Comparison of ENCODE assay signal across 1 cellular context in the genomic region with DNA sequence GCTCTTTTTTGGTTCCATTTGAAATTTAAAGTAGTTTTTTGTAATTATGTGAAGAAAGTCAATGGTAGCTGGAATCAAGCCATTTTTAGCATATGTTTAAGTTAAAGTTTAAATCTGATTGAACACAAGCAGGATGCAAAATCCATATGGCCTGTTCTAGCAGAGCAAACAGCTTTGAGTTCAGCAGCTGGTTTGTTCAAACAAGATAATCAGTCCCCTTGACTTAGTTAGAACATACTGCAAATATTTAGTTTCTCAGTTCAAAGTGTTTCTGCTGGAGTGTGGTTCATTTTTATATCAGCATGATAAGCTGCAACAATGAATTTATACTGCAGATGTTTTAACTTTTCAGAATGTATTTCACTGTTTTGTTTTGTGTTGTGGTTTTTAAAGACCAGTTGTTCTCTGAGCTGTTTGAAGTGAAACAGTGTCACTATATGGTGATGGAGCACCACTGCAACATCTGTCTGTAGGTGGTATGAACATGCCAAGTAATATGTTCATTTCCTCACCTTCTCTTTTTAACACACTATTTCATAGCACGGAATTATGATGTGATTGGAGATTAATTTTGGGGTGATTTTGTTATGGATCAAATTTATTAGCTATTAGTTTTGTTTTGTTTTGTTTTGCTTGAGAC.
A peak's percentile ranks its signal among the peaks of the same experiment; 100 is the strongest.
TF ChIP-seq lines count a peak whose summit lies in the region.

No MANE protein-coding gene starts in this region.

TF ChIP-seq in HepG2, 621 proteins besides CTCF, POLR2A, EP300 and RAD21 (continued from another document and continues in another):
- TF ChIP-seq ZNF17 (CRISPR knock-in tag; IDR thresholded peaks at IDR 0.05) (no peak), ZNF335 (CRISPR knock-in tag; IDR thresholded peaks at IDR 0.05) (no peak), ZNF441 (CRISPR knock-in tag; IDR thresholded peaks at IDR 0.05; ENCODE audit: borderline replicate concordance) (no peak), TCF7L2 (IDR thresholded peaks at IDR 0.05; ENCODE audit: low read depth, low read length) (peak; percentile 60; the same call in 1 of the 2 replicates), ZNF891 (CRISPR knock-in tag; IDR thresholded peaks at IDR 0.05) (no peak), KLF12 (CRISPR knock-in tag; IDR thresholded peaks at IDR 0.05; ENCODE audit: borderline replicate concordance) (no peak), ZNF749 (CRISPR knock-in tag; IDR thresholded peaks at IDR 0.05; ENCODE audit: borderline replicate concordance) (no peak), ZNF572 (CRISPR knock-in tag; IDR thresholded peaks at IDR 0.05) (no peak), ZNF343 (CRISPR knock-in tag; IDR thresholded peaks at IDR 0.05) (no peak), ZBTB7A (CRISPR knock-in tag; IDR thresholded peaks at IDR 0.05) (no peak), ATF7-NPFF (CRISPR knock-in tag; IDR thresholded peaks at IDR 0.05; ENCODE audit: low read depth) (no peak), HMG20B (CRISPR knock-in tag; conservative IDR thresholded peaks at IDR 0.05) (0 out of 2 replicates have a peak, but pooled peaks have one; percentile 57), FOXP1 (IDR thresholded peaks at IDR 0.05) (no peak), FOXP1 (CRISPR knock-in tag; IDR thresholded peaks at IDR 0.05) (peak; percentile 67; the same call in 1 of the 2 replicates), NONO (IDR thresholded peaks at IDR 0.05) (no peak), NONO (CRISPR knock-in tag; conservative IDR thresholded peaks at IDR 0.05) (no peak), SP5 (CRISPR knock-in tag; IDR thresholded peaks at IDR 0.05; ENCODE audit: borderline replicate concordance, low read depth) (no peak), ZNF83 (CRISPR knock-in tag; IDR thresholded peaks at IDR 0.05; ENCODE audit: borderline replicate concordance) (no peak), NFYC (CRISPR knock-in tag; IDR thresholded peaks at IDR 0.05) (no peak), RORA (CRISPR knock-in tag; IDR thresholded peaks at IDR 0.05) (0 out of 2 replicates have a peak, but pooled peaks have one; percentile 51), NFIC (IDR thresholded peaks at IDR 0.05; ENCODE audit: low read length) (peak; percentile 89), FOXA3 (CRISPR knock-in tag; IDR thresholded peaks at IDR 0.05) (peak; percentile 85), MAF1 (CRISPR knock-in tag; IDR thresholded peaks at IDR 0.05; ENCODE audit: borderline replicate concordance) (no peak), YEATS2 (CRISPR knock-in tag; IDR thresholded peaks at IDR 0.05; ENCODE audit: borderline replicate concordance) (no peak), MEIS2 (CRISPR knock-in tag; IDR thresholded peaks at IDR 0.05) (no peak), NCOA1 (CRISPR knock-in tag; IDR thresholded peaks at IDR 0.05) (no peak), MBNL3 (CRISPR knock-in tag; conservative IDR thresholded peaks at IDR 0.05) (no peak), ZBTB42 (CRISPR knock-in tag; IDR thresholded peaks at IDR 0.05) (peak; percentile 61; the same call in 1 of the 2 replicates), MTF2 (CRISPR knock-in tag; IDR thresholded peaks at IDR 0.05; ENCODE audit: borderline replicate concordance) (no peak), ZNF841 (CRISPR knock-in tag; IDR thresholded peaks at IDR 0.05; ENCODE audit: borderline replicate concordance) (no peak), CEBPB (IDR thresholded peaks at IDR 0.05; ENCODE audit: borderline replicate concordance, low read depth, low read length) (no peak), MAZ (IDR thresholded peaks at IDR 0.05; ENCODE audit: borderline replicate concordance, low read depth, low read length) (no peak), MAZ (CRISPR knock-in tag; IDR thresholded peaks at IDR 0.05; ENCODE audit: low read depth) (no peak), ZNF292 (CRISPR knock-in tag; IDR thresholded peaks at IDR 0.05; ENCODE audit: borderline replicate concordance, low read depth) (peak; percentile 89; the same call in 1 of the 2 replicates), IKZF4 (CRISPR knock-in tag; IDR thresholded peaks at IDR 0.05; ENCODE audit: borderline replicate concordance, low read depth, not compliant biosample characterization) (no peak), TEAD3 (CRISPR knock-in tag; optimal IDR thresholded peaks at IDR 0.05; ENCODE audit: borderline replicate concordance) (peak; percentile 14), TBX3 (IDR thresholded peaks at IDR 0.05; ENCODE audit: borderline replicate concordance) (peak; percentile 82; the same call in 1 of the 2 replicates), ZFP36 (IDR thresholded peaks at IDR 0.05; ENCODE audit: borderline replicate concordance, low read depth, low read length, partially characterized antibody) (no peak), ZNF772 (CRISPR knock-in tag; IDR thresholded peaks at IDR 0.05) (peak; percentile 23; the same call in 1 of the 2 replicates), ZSCAN30 (CRISPR knock-in tag; IDR thresholded peaks at IDR 0.05) (no peak), SOX6 (IDR thresholded peaks at IDR 0.05) (no peak), SOX6 (CRISPR knock-in tag; IDR thresholded peaks at IDR 0.05) (peak; percentile 85), IKZF1 (IDR thresholded peaks at IDR 0.05) (no peak), ZC3H13 (CRISPR knock-in tag; IDR thresholded peaks at IDR 0.05) (no peak), SUZ12 (IDR thresholded peaks at IDR 0.05; ENCODE audit: low read depth, low read length) (no peak), ZNF256 (CRISPR knock-in tag; conservative IDR thresholded peaks at IDR 0.05) (no peak), SNAI1 (CRISPR knock-in tag; IDR thresholded peaks at IDR 0.05; ENCODE audit: borderline replicate concordance) (no peak), ZNF670 (CRISPR knock-in tag; IDR thresholded peaks at IDR 0.05; ENCODE audit: borderline replicate concordance) (no peak), ETV5 (CRISPR knock-in tag; IDR thresholded peaks at IDR 0.05; ENCODE audit: borderline replicate concordance) (peak; percentile 41; the same call in 1 of the 2 replicates), ZFP1 (CRISPR knock-in tag; IDR thresholded peaks at IDR 0.05) (no peak), ZNF569 (CRISPR knock-in tag; IDR thresholded peaks at IDR 0.05; ENCODE audit: borderline replicate concordance) (no peak), SRSF1 (optimal IDR thresholded peaks at IDR 0.05; ENCODE audit: low read depth, low read length) (no peak), POGZ (CRISPR knock-in tag; IDR thresholded peaks at IDR 0.05) (peak; percentile 56; the same call in 1 of the 2 replicates), ZNF556 (CRISPR knock-in tag; IDR thresholded peaks at IDR 0.05; ENCODE audit: borderline replicate concordance) (peak; percentile 33; the same call in 1 of the 2 replicates), KLF11 (CRISPR knock-in tag; IDR thresholded peaks at IDR 0.05) (no peak), BCL6 (CRISPR knock-in tag; IDR thresholded peaks at IDR 0.05) (peak; percentile 56), PTBP1 (IDR thresholded peaks at IDR 0.05; ENCODE audit: low read depth, low read length, poor library complexity, severe bottlenecking) (no peak), IRF2 (CRISPR knock-in tag; IDR thresholded peaks at IDR 0.05) (0 out of 2 replicates have a peak, but pooled peaks have one; percentile 41)
- TF ChIP-seq, protein P1, sequence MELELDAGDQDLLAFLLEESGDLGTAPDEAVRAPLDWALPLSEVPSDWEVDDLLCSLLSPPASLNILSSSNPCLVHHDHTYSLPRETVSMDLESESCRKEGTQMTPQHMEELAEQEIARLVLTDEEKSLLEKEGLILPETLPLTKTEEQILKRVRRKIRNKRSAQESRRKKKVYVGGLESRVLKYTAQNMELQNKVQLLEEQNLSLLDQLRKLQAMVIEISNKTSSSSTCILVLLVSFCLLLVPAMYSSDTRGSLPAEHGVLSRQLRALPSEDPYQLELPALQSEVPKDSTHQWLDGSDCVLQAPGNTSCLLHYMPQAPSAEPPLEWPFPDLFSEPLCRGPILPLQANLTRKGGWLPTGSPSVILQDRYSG (CRISPR knock-in tag; IDR thresholded peaks at IDR 0.05): no peak
- TF ChIP-seq, protein P2, sequence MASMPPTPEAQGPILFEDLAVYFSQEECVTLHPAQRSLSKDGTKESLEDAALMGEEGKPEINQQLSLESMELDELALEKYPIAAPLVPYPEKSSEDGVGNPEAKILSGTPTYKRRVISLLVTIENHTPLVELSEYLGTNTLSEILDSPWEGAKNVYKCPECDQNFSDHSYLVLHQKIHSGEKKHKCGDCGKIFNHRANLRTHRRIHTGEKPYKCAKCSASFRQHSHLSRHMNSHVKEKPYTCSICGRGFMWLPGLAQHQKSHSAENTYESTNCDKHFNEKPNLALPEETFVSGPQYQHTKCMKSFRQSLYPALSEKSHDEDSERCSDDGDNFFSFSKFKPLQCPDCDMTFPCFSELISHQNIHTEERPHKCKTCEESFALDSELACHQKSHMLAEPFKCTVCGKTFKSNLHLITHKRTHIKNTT (CRISPR knock-in tag; IDR thresholded peaks at IDR 0.05): no peak
- TF ChIP-seq, protein P3, sequence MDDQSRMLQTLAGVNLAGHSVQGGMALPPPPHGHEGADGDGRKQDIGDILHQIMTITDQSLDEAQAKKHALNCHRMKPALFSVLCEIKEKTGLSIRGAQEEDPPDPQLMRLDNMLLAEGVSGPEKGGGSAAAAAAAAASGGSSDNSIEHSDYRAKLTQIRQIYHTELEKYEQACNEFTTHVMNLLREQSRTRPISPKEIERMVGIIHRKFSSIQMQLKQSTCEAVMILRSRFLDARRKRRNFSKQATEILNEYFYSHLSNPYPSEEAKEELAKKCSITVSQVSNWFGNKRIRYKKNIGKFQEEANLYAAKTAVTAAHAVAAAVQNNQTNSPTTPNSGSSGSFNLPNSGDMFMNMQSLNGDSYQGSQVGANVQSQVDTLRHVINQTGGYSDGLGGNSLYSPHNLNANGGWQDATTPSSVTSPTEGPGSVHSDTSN (CRISPR knock-in tag; IDR thresholded peaks at IDR 0.05; ENCODE audit: borderline replicate concordance): no peak
- TF ChIP-seq, protein P4, sequence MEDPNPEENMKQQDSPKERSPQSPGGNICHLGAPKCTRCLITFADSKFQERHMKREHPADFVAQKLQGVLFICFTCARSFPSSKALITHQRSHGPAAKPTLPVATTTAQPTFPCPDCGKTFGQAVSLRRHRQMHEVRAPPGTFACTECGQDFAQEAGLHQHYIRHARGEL (CRISPR knock-in tag; IDR thresholded peaks at IDR 0.05): no peak
- TF ChIP-seq, protein P5, sequence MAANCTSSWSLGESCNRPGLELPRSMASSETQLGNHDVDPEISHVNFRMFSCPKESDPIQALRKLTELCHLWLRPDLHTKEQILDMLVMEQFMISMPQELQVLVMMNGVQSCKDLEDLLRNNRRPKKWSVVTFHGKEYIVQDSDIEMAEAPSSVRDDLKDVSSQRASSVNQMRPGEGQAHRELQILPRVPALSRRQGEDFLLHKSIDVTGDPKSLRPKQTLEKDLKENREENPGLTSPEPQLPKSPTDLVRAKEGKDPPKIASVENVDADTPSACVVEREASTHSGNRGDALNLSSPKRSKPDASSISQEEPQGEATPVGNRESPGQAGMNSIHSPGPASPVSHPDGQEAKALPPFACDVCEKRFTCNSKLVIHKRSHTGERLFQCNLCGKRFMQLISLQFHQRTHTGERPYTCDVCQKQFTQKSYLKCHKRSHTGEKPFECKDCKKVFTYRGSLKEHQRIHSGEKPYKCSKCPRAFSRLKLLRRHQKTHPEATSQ (CRISPR knock-in tag; IDR thresholded peaks at IDR 0.05; ENCODE audit: borderline replicate concordance): no peak
- TF ChIP-seq, protein P6, sequence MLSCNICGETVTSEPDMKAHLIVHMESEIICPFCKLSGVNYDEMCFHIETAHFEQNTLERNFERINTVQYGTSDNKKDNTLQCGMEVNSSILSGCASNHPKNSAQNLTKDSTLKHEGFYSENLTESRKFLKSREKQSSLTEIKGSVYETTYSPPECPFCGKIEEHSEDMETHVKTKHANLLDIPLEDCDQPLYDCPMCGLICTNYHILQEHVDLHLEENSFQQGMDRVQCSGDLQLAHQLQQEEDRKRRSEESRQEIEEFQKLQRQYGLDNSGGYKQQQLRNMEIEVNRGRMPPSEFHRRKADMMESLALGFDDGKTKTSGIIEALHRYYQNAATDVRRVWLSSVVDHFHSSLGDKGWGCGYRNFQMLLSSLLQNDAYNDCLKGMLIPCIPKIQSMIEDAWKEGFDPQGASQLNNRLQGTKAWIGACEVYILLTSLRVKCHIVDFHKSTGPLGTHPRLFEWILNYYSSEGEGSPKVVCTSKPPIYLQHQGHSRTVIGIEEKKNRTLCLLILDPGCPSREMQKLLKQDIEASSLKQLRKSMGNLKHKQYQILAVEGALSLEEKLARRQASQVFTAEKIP (CRISPR knock-in tag; IDR thresholded peaks at IDR 0.05; ENCODE audit: borderline replicate concordance): no peak
- TF ChIP-seq, protein P7, sequence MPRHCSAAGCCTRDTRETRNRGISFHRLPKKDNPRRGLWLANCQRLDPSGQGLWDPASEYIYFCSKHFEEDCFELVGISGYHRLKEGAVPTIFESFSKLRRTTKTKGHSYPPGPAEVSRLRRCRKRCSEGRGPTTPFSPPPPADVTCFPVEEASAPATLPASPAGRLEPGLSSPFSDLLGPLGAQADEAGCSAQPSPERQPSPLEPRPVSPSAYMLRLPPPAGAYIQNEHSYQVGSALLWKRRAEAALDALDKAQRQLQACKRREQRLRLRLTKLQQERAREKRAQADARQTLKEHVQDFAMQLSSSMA (CRISPR knock-in tag; IDR thresholded peaks at IDR 0.05): no peak
- TF ChIP-seq, protein P8, sequence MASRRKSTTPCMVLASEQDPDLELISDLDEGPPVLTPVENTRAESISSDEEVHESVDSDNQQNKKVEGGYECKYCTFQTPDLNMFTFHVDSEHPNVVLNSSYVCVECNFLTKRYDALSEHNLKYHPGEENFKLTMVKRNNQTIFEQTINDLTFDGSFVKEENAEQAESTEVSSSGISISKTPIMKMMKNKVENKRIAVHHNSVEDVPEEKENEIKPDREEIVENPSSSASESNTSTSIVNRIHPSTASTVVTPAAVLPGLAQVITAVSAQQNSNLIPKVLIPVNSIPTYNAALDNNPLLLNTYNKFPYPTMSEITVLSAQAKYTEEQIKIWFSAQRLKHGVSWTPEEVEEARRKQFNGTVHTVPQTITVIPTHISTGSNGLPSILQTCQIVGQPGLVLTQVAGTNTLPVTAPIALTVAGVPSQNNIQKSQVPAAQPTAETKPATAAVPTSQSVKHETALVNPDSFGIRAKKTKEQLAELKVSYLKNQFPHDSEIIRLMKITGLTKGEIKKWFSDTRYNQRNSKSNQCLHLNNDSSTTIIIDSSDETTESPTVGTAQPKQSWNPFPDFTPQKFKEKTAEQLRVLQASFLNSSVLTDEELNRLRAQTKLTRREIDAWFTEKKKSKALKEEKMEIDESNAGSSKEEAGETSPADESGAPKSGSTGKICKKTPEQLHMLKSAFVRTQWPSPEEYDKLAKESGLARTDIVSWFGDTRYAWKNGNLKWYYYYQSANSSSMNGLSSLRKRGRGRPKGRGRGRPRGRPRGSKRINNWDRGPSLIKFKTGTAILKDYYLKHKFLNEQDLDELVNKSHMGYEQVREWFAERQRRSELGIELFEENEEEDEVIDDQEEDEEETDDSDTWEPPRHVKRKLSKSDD (CRISPR knock-in tag; IDR thresholded peaks at IDR 0.05; ENCODE audit: low read depth): no peak
- TF ChIP-seq, protein P9, sequence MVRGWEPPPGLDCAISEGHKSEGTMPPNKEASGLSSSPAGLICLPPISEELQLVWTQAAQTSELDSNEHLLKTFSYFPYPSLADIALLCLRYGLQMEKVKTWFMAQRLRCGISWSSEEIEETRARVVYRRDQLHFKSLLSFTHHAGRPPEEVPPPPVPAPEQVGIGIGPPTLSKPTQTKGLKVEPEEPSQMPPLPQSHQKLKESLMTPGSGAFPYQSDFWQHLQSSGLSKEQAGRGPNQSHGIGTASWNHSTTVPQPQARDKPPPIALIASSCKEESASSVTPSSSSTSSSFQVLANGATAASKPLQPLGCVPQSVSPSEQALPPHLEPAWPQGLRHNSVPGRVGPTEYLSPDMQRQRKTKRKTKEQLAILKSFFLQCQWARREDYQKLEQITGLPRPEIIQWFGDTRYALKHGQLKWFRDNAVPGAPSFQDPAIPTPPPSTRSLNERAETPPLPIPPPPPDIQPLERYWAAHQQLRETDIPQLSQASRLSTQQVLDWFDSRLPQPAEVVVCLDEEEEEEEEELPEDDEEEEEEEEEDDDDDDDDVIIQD (CRISPR knock-in tag; IDR thresholded peaks at IDR 0.05; ENCODE audit: low read depth): no peak
